In the genomic region with DNA sequence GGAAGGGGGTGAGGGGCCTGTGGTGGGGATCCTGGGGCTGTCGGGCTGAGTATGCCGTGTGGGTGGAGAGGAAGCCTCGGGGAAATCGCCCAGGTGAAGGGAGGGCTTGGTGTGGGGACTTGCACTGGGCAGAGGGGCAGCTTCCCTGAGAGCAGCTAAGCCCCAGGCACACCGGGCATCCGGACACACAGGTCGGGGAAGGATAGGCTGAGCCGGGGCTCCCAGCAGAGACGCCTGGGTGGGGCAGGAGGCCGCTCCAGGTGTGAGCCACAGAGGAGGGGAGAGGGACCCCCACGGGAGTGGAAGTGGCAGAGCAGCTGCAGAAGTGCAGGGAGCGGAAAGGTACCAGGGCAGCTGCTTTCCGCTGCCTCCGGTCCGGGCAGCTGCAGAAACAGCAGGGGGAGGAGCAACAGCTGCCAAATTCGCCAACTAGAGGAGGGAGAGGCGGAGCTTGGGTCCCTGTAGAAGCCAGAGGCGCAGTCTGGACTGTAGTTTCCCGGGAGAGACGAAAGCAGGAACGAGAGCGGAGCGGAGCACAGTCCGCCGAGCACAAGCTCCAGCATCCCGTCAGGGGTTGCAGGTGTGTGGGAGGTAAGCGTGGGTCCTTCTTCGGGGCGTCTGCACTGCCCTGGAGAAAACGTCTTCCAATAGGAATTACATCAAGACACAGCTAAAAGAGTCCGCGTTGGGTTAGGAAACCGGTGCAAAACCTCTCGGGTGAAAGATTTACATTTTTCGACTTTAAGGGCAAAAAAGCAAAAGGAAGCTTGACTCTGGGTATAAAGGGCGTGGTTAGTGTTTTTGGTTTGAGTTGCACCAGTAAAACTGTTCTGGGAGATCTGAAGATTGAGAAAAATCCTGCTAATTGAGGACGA, we compare ENCODE assay signal across 8 cellular contexts. TPM values are rescaled to one million over a fixed set of nuclear protein-coding genes. Genes with fewer than 3 reads are reported as not detected.
A peak's percentile ranks its signal among the peaks of the same experiment; 100 is the strongest.
DNase-seq lines count a peak whose midpoint lies in the region; ATAC-seq and TF ChIP-seq lines count a peak whose summit lies in the region.

A gene with protein sequence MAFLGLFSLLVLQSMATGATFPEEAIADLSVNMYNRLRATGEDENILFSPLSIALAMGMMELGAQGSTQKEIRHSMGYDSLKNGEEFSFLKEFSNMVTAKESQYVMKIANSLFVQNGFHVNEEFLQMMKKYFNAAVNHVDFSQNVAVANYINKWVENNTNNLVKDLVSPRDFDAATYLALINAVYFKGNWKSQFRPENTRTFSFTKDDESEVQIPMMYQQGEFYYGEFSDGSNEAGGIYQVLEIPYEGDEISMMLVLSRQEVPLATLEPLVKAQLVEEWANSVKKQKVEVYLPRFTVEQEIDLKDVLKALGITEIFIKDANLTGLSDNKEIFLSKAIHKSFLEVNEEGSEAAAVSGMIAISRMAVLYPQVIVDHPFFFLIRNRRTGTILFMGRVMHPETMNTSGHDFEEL (plus strand): TSS at position 489 of the 875 bp plus-strand sequence. CDS start 53,408 bp downstream, outside the sequence.

- peaks cover 23% of the 10 kb centered on the region for H3K4me1 Mint-ChIP-seq in activated B cell treated with CpG ODN at 0.5 μM for 24 hours

- H3K27ac Mint-ChIP-seq in activated B cell treated with CpG ODN at 0.5 μM for 24 hours = no peak within 1 kb of the TSS

- TF ChIP-seq CTCF in AG09309 (IDR thresholded peaks at IDR 0.05; ENCODE audit: control insufficient read depth, insufficient read depth, low read depth, low read length, missing control alignments) (peak; percentile 7), activated B cell treated with CpG ODN at 0.5 μM for 24 hours (IDR thresholded peaks at IDR 0.05) (no peak)

- CTCF ChIA-PET in activated B cell treated with CpG ODN at 0.5 μM for 24 hours (lab: Charles Lee) = interaction anchor here (1.2 to 1.7 kb wide), 4 partner anchors 14 to 355 kb away, joined by 3 to 10 read pairs (median 6); a partner anchor contains a TSS

- no peaks in the 10 kb centered on the region for H3K9me3 Mint-ChIP-seq in activated B cell treated with CpG ODN at 0.5 μM for 24 hours

- peak; percentile 66 for DNase-seq in AG09309 (ENCODE audit: low read depth)
- DNase-seq in NCI-H2196 treated with DMSO at 0.1 percent for 48 hours (lab: John Stamatoyannopoulos, UW; ENCODE audit: unreplicated experiment) = peak; percentile 96
- peak; percentile 79 for DNase-seq in activated B cell treated with CpG ODN at 0.5 μM for 24 hours
- DNase-seq in cerebellum (ENCODE audit: low spot score) = peak; percentile 69
- DNase-seq in kidney glomerular epithelial cell (lab: John Stamatoyannopoulos, UW) = peak; percentile 91
- peak; percentile 60 to 74 for DNase-seq in stimulated activated CD4-positive, alpha-beta T cell treated with anti-CD3 and anti-CD28 coated beads, Interleukin-15, amount 100 ng/mL, for 48 hours (ENCODE audit: low read depth in 2 of 2)

- H3K4me3 ChIP-seq in AG09309 (ENCODE audit: control insufficient read depth, low read depth, low read length) = peak within 1 kb of the TSS; percentile 91

- POLR2A ChIA-PET in activated B cell treated with CpG ODN at 0.5 μM for 24 hours (lab: Charles Lee) = interaction anchor here (0.8 to 3.1 kb wide), 5 partner anchors 11 to 355 kb away, joined by 3 to 21 read pairs (median 8); a partner anchor contains a TSS

- no peak within 1 kb of the TSS for H3K4me3 Mint-ChIP-seq in activated B cell treated with CpG ODN at 0.5 μM for 24 hours

- H3K36me3 Mint-ChIP-seq in activated B cell treated with CpG ODN at 0.5 μM for 24 hours (ENCODE audit: low read depth) = peaks cover 12% of the 10 kb centered on the region

- ATAC-seq in HG03159 (IDR thresholded peaks at IDR 0.05; ENCODE audit: unreplicated experiment) (peak; percentile 57), activated B cell treated with CpG ODN at 0.5 μM for 24 hours (ENCODE audit: low read depth) (peak; percentile 49)

- H3K27me3 Mint-ChIP-seq in activated B cell treated with CpG ODN at 0.5 μM for 24 hours = no peaks in the 10 kb centered on the region

- intact Hi-C loops in activated B cell treated with CpG ODN at 0.5 μM for 24 hours (cut with micrococcal nuclease) = loop anchor here (1.0 to 5.0 kb wide), 6 partner anchors 8 to 355 kb away; a partner anchor contains a TSS

- in situ Hi-C loops in GM18951 (cut with MboI; ENCODE audit: low sequenced_read_pairs, unreplicated experiment) = no loop called here

- TF ChIP-seq POLR2A in GM18951 (IDR thresholded peaks at IDR 0.05; ENCODE audit: extremely low read depth, insufficient read depth, insufficient read length) = peak; percentile 79

RNA-seq across cellular contexts. Expression of the gene that starts here (rescaled TPM):
- total RNA-seq in activated B cell treated with CpG ODN at 0.5 μM for 24 hours (1.8 and 1.9 TPM in 2 replicates), cerebellum (36.5 TPM)

Comparison
In these comparisons a context has a peak if more than half of its experiments do, and no peak if none do; other contexts are left out.
1. Peak in every context shown above with its lines: DNase-seq, ATAC-seq and H3K4me3 ChIP-seq.
2. RNA of the gene that starts here (total RNA-seq): 36.5 TPM in cerebellum (single experiment); 1.8 to 1.9 TPM in activated B cell treated with CpG ODN at 0.5 μM for 24 hours; every median in the first group is over 10 times any median in the second.